In genomic region chr14:53409289-53409688, GRCh38 we compare ENCODE assay signal across 15 cellular contexts.
"Had no signal": no experiment of that assay in that cellular context is flagged by ENCODE, and none has a peak within 500 bp of the region (broad histone marks: within the 10 kb centered on the region; RNA-seq: fewer than 3 reads in every experiment).

No MANE protein-coding gene starts in this region.

- H3K27me3 ChIP-seq: ascending aorta, dorsolateral prefrontal cortex, foreskin keratinocyte, neutrophil, suprapubic skin had no signal

- ATAC-seq: activated T-helper 17 cell treated with anti-CD3 and anti-CD28 coated beads, Interleukin-2, amount 50 U/mL, for 72 hours; foreskin keratinocyte; naive thymus-derived CD8-positive, alpha-beta T cell; T-cell had no signal

- H3K9me3 ChIP-seq: ascending aorta, neutrophil, SK-N-SH, suprapubic skin had no signal

- H3K36me3 Mint-ChIP-seq: immature natural killer cell had no signal

- H3K4me1 Mint-ChIP-seq: activated T-helper 17 cell treated with anti-CD3 and anti-CD28 coated beads, Interleukin-2, amount 50 U/mL, for 72 hours; immature natural killer cell; naive thymus-derived CD8-positive, alpha-beta T cell; T-cell had no signal

- H3K4me1 ChIP-seq: ascending aorta, foreskin keratinocyte had no signal

- DNase-seq: activated CD4-positive, alpha-beta T cell treated with anti-CD3 and anti-CD28 coated beads, Interleukin-2, amount 50 U/mL, for 48 hours; activated CD4-positive, CD25-positive, alpha-beta regulatory T cell treated with anti-CD3 and anti-CD28 coated beads, Interleukin-2, amount 50 U/mL, for 72 hours; activated naive CD4-positive, alpha-beta T cell treated with Interleukin-2 at 50 U/mL for 16 hours; dorsolateral prefrontal cortex; immature natural killer cell; naive thymus-derived CD8-positive, alpha-beta T cell; SK-N-SH; T-cell; T-helper 9 cell had no signal

- H3K4me3 Mint-ChIP-seq: activated T-helper 17 cell treated with anti-CD3 and anti-CD28 coated beads, Interleukin-2, amount 50 U/mL, for 72 hours; immature natural killer cell; naive thymus-derived CD8-positive, alpha-beta T cell; stimulated activated naive CD8-positive, alpha-beta T cell treated with anti-CD3 and anti-CD28 coated beads, Interleukin-15, Interleukin-2, amounts not matched to agents 100 ng/mL and 50 ng/mL, for 24 hours; T-cell had no signal

- H3K27me3 Mint-ChIP-seq: activated T-helper 17 cell treated with anti-CD3 and anti-CD28 coated beads, Interleukin-2, amount 50 U/mL, for 72 hours; naive thymus-derived CD8-positive, alpha-beta T cell; stimulated activated naive CD8-positive, alpha-beta T cell treated with anti-CD3 and anti-CD28 coated beads, Interleukin-15, Interleukin-2, amounts not matched to agents 100 ng/mL and 50 ng/mL, for 24 hours; T-cell had no signal

- H3K9me3 Mint-ChIP-seq: activated T-helper 17 cell treated with anti-CD3 and anti-CD28 coated beads, Interleukin-2, amount 50 U/mL, for 72 hours; stimulated activated naive CD8-positive, alpha-beta T cell treated with anti-CD3 and anti-CD28 coated beads, Interleukin-15, Interleukin-2, amounts not matched to agents 100 ng/mL and 50 ng/mL, for 24 hours; T-cell had no signal

- H3K9ac ChIP-seq: SK-N-SH had no signal

- H3K27ac Mint-ChIP-seq: activated T-helper 17 cell treated with anti-CD3 and anti-CD28 coated beads, Interleukin-2, amount 50 U/mL, for 72 hours; immature natural killer cell; naive thymus-derived CD8-positive, alpha-beta T cell; stimulated activated naive CD8-positive, alpha-beta T cell treated with anti-CD3 and anti-CD28 coated beads, Interleukin-15, Interleukin-2, amounts not matched to agents 100 ng/mL and 50 ng/mL, for 24 hours; T-cell had no signal

- H3K36me3 ChIP-seq: ascending aorta, neutrophil, suprapubic skin had no signal

- H3K27ac ChIP-seq: ascending aorta, dorsolateral prefrontal cortex, foreskin keratinocyte, neutrophil, suprapubic skin had no signal

- H3K4me3 ChIP-seq: ascending aorta, dorsolateral prefrontal cortex, suprapubic skin had no signal
